In the genomic region with DNA sequence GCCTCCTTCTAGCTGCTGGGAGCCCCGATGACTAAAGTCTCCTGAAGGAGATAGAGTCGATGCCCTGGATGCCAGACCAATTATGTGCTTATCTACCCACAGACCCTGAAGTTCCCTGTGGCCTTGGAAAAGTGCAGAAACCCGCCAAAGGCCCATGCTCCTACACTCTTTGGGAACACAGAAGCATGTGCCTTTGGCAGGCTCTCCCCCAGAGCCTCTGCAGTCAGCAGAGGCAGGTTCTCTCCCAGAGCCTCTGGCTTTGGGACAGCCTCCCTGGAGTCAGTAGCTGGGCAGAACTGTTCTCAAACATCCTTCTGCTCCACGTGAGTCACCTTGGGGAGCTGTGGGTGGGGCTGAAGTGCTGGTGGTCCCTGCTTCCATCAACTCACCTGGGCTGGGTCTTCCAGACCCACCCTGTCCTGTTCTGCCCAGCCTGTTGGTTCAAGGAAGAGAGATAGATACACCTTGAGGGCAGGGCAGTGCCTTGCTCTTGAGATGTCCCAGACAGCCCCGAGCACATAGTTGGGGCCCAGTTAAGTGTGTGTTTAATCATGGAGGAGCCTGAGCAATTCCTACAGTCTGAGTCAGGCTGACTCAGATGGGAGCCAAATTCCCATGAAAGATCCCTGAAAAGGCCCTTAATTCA, we compare ENCODE assay signal across 15 cellular contexts. TPM values are rescaled to one million over a fixed set of nuclear protein-coding genes. Genes with fewer than 3 reads are reported as not detected.
DNase-seq lines count a peak whose midpoint lies in the region; ATAC-seq, FAIRE-seq and TF ChIP-seq lines count a peak whose summit lies in the region.
"Had no signal": no experiment of that assay in that cellular context is flagged by ENCODE, and none has a peak within 500 bp of the region (broad histone marks: within the 10 kb centered on the region; RNA-seq: fewer than 3 reads in every experiment).

No MANE protein-coding gene starts in this region.

- H3K27ac Mint-ChIP-seq in natural killer cell treated with Interleukin-12 subunit alpha and Interleukin-12 subunit beta and Interleukin-15 and Interleukin-18, amount 100 ng/mL, for 72 hours = no peak overlapping the region
- H3K27ac Mint-ChIP-seq: activated naive CD8-positive, alpha-beta T cell treated with anti-CD3 and anti-CD28 coated beads, Interleukin-2, amount 50 U/mL, for 24 hours; mesothelial cell of epicardium; stimulated activated naive CD8-positive, alpha-beta T cell treated with anti-CD3 and anti-CD28 coated beads, Interleukin-15, Interleukin-2, amounts not matched to agents 100 ng/mL and 50 ng/mL, for 24 hours had no signal

- H3K4me3 ChIP-seq in AG10803 (ENCODE audit: low read length) (no peak overlapping the region), PC-3 (ENCODE audit: low read length) (no peak overlapping the region), endothelial cell of umbilical vein (replicated peaks in 1 of 3; ENCODE audit: insufficient read depth in 1 of 3, low read depth in 1 of 3, low read length in 3 of 3) (no peak overlapping the region), muscle layer of duodenum (ENCODE audit: low read depth in 1 of 2, low read length in 2 of 2) (no peak overlapping the region)
- H3K4me3 ChIP-seq: gastroesophageal sphincter had no signal

- H3K4me3 Mint-ChIP-seq in natural killer cell treated with Interleukin-12 subunit alpha and Interleukin-12 subunit beta and Interleukin-15 and Interleukin-18, amount 100 ng/mL, for 72 hours = no peak overlapping the region
- H3K4me3 Mint-ChIP-seq: activated naive CD8-positive, alpha-beta T cell treated with anti-CD3 and anti-CD28 coated beads, Interleukin-2, amount 50 U/mL, for 24 hours; mesothelial cell of epicardium; stimulated activated naive CD8-positive, alpha-beta T cell treated with anti-CD3 and anti-CD28 coated beads, Interleukin-15, Interleukin-2, amounts not matched to agents 100 ng/mL and 50 ng/mL, for 24 hours had no signal

- no peaks in the 10 kb centered on the region for H3F3A ChIP-seq in PC-3 (ENCODE audit: low read length, unreplicated experiment)

- H3K9ac ChIP-seq in PC-3 (ENCODE audit: low read length) = peak overlapping the region; percentile 61
- H3K9ac ChIP-seq in endothelial cell of umbilical vein (replicated peaks; ENCODE audit: extremely low read depth, insufficient read depth, low read length) = no peak overlapping the region

- H3K9me2 ChIP-seq in PC-3 (replicated peaks; ENCODE audit: low read length) = no peaks in the 10 kb centered on the region

- no peaks in the 10 kb centered on the region for H3K27me3 ChIP-seq in PC-3 (ENCODE audit: low read length)
- no peaks in the 10 kb centered on the region for H3K27me3 ChIP-seq in endothelial cell of umbilical vein (ENCODE audit: control insufficient read depth in 2 of 2, insufficient read depth in 2 of 2, low read length in 2 of 2)
- no peaks in the 10 kb centered on the region for H3K27me3 ChIP-seq in muscle layer of duodenum (ENCODE audit: low read depth, low read length)
- H3K27me3 ChIP-seq: gastroesophageal sphincter had no signal

- H3K36me3 Mint-ChIP-seq in natural killer cell treated with Interleukin-12 subunit alpha and Interleukin-12 subunit beta and Interleukin-15 and Interleukin-18, amount 100 ng/mL, for 72 hours = no peaks in the 10 kb centered on the region
- H3K36me3 Mint-ChIP-seq: mesothelial cell of epicardium had no signal

- POLR2A ChIA-PET in PC-3 (lab: Charles Lee; ENCODE audit: unreplicated experiment) (interaction anchor here (0.7 to 1.1 kb wide), 3 partner anchors 10 to 26 kb away, joined by 3 to 4 read pairs (median 3); a partner anchor contains a TSS), endothelial cell of umbilical vein (lab: Charles Lee) (no interaction called here)

- no peak for TF ChIP-seq CTCF in AG10803 (conservative IDR thresholded peaks at IDR 0.05; ENCODE audit: low read length)
- no peak for TF ChIP-seq CTCF in PC-3 (conservative IDR thresholded peaks at IDR 0.05; ENCODE audit: low read depth, low read length)
- no peak for TF ChIP-seq CTCF in endothelial cell of umbilical vein (IDR thresholded peaks at IDR 0.05; ENCODE audit: extremely low read depth in 1 of 2, insufficient read depth in 1 of 2, low read depth in 1 of 2, low read length in 2 of 2)

- peaks cover 18% of the 10 kb centered on the region for H3K79me2 ChIP-seq in PC-3 (ENCODE audit: low read length)
- H3K79me2 ChIP-seq in endothelial cell of umbilical vein (ENCODE audit: control insufficient read depth, insufficient read depth, low read length) = no peaks in the 10 kb centered on the region

- CTCF ChIA-PET in PC-3 (lab: Charles Lee) (interaction anchor here (1.0 to 2.0 kb wide), 5 partner anchors 18 to 58 kb away, joined by 5 to 10 read pairs (median 6); no protein-coding TSS in a partner anchor), endothelial cell of umbilical vein (lab: Charles Lee) (interaction anchor here (1.1 to 5.2 kb wide), 4 partner anchors 13 to 26 kb away, joined by 3 to 64 read pairs (median 8); no protein-coding TSS in a partner anchor)

- H3K27ac ChIP-seq in PC-3 (ENCODE audit: low read length) = peak overlapping the region; percentile 92
- no peak overlapping the region for H3K27ac ChIP-seq in endothelial cell of umbilical vein (ENCODE audit: insufficient read depth, low read depth, low read length)
- H3K27ac ChIP-seq in muscle layer of duodenum (ENCODE audit: low read length) = peak overlapping the region; percentile 47
- H3K27ac ChIP-seq: gastroesophageal sphincter had no signal

- TF ChIP-seq POLR2A in endothelial cell of umbilical vein (IDR thresholded peaks at IDR 0.05; ENCODE audit: low read depth, low read length) (no peak), erythroblast (IDR thresholded peaks at IDR 0.05; ENCODE audit: low read length) (no peak)

- H4K20me1 ChIP-seq in PC-3 (ENCODE audit: low read length) (no peaks in the 10 kb centered on the region), endothelial cell of umbilical vein (replicated peaks; ENCODE audit: control insufficient read depth, extremely low read depth, insufficient read depth, low read length) (no peaks in the 10 kb centered on the region)

- H3K4me2 ChIP-seq in PC-3 (ENCODE audit: low read length) (peak overlapping the region; percentile 38), endothelial cell of umbilical vein (ENCODE audit: insufficient read depth, low read length) (no peak overlapping the region)

- dilution Hi-C loops in endothelial cell of umbilical vein (cut with MboI; ENCODE audit: extremely low pct_ligation_motif_present, low sequenced_read_pairs) = no loop called here

- peaks cover 0 to 3% of the 10 kb centered on the region in 2 donors for H3K27me3 Mint-ChIP-seq in natural killer cell treated with Interleukin-12 subunit alpha and Interleukin-12 subunit beta and Interleukin-15 and Interleukin-18, amount 100 ng/mL, for 72 hours
- H3K27me3 Mint-ChIP-seq: activated naive CD8-positive, alpha-beta T cell treated with anti-CD3 and anti-CD28 coated beads, Interleukin-2, amount 50 U/mL, for 24 hours; stimulated activated naive CD8-positive, alpha-beta T cell treated with anti-CD3 and anti-CD28 coated beads, Interleukin-15, Interleukin-2, amounts not matched to agents 100 ng/mL and 50 ng/mL, for 24 hours had no signal

- no peaks in the 10 kb centered on the region for H3K9me1 ChIP-seq in endothelial cell of umbilical vein (replicated peaks; ENCODE audit: control insufficient read depth, extremely low read depth, insufficient read depth, low read length)

- intact Hi-C loops in PC-3 (cut with micrococcal nuclease) (no loop called here), endothelial cell of umbilical vein (cut with micrococcal nuclease) (no loop called here)

- no peaks in the 10 kb centered on the region; the same call in 1 of the 2 replicates for H3K36me3 ChIP-seq in PC-3 (ENCODE audit: low read depth, low read length)
- no peaks in the 10 kb centered on the region for H3K36me3 ChIP-seq in endothelial cell of umbilical vein (ENCODE audit: control insufficient read depth in 2 of 2, extremely low read depth in 1 of 2, insufficient read depth in 2 of 2, low read length in 2 of 2)
- H3K36me3 ChIP-seq in muscle layer of duodenum (ENCODE audit: control insufficient read depth in 1 of 2, insufficient read depth in 2 of 2, low read length in 2 of 2) = no peaks in the 10 kb centered on the region

- peak; percentile 59 for ATAC-seq in PC-3
- no peak for ATAC-seq in natural killer cell treated with Interleukin-12 subunit alpha and Interleukin-12 subunit beta and Interleukin-15 and Interleukin-18, amount 100 ng/mL, for 72 hours
- ATAC-seq: activated naive CD8-positive, alpha-beta T cell treated with anti-CD3 and anti-CD28 coated beads, Interleukin-2, amount 50 U/mL, for 24 hours; gastroesophageal sphincter had no signal

- peaks cover 49% of the 10 kb centered on the region for H3K4me1 ChIP-seq in PC-3 (ENCODE audit: insufficient read depth, low read length)
- peaks cover 6% of the 10 kb centered on the region for H3K4me1 ChIP-seq in endothelial cell of umbilical vein (ENCODE audit: control insufficient read depth, extremely low read depth, insufficient read depth, low read length)
- H3K4me1 ChIP-seq in muscle layer of duodenum (ENCODE audit: control insufficient read depth in 1 of 2, insufficient read depth in 2 of 2, low read length in 2 of 2) = peaks cover 23 to 26% of the 10 kb centered on the region in 2 donors

- H3K9me3 ChIP-seq in PC-3 (ENCODE audit: low read length) (no peaks in the 10 kb centered on the region), endothelial cell of umbilical vein (replicated peaks; ENCODE audit: control insufficient read depth, insufficient read depth, low read length) (no peaks in the 10 kb centered on the region), muscle layer of duodenum (ENCODE audit: control insufficient read depth in 1 of 2, low read length in 2 of 2) (no peaks in the 10 kb centered on the region)
- H3K9me3 ChIP-seq: gastroesophageal sphincter had no signal

- peak; percentile 78 for DNase-seq in AG10803 (ENCODE audit: low read depth)
- peak; percentile 98 for DNase-seq in PC-3
- DNase-seq in endothelial cell of umbilical vein (ENCODE audit: low read depth, low spot score) = no peak
- no peak for DNase-seq in erythroblast (lab: John Stamatoyannopoulos, UW)
- no peak for DNase-seq in NCI-H524 treated with DMSO at 0.1 percent for 48 hours (lab: John Stamatoyannopoulos, UW)
- DNase-seq in natural killer cell treated with Interleukin-12 subunit alpha and Interleukin-12 subunit beta and Interleukin-15 and Interleukin-18, amount 100 ng/mL, for 72 hours (ENCODE audit: low spot score) = no peak
- no peak for DNase-seq in NCI-H82 treated with DMSO at 0.1 percent for 48 hours (lab: John Stamatoyannopoulos, UW; ENCODE audit: unreplicated experiment)
- DNase-seq: activated naive CD8-positive, alpha-beta T cell treated with anti-CD3 and anti-CD28 coated beads, Interleukin-2, amount 50 U/mL, for 24 hours; Kasumi-1; NCI-H526 treated with DMSO at 0.1 percent for 48 hours; stimulated activated CD4-positive, alpha-beta T cell treated with anti-CD3 and anti-CD28 coated beads, Interleukin-15, amount 100 ng/mL, for 24 hours had no signal

- H3K4me1 Mint-ChIP-seq in natural killer cell treated with Interleukin-12 subunit alpha and Interleukin-12 subunit beta and Interleukin-15 and Interleukin-18, amount 100 ng/mL, for 72 hours (ENCODE audit: low read depth in 2 of 2) = peaks cover 12 to 17% of the 10 kb centered on the region in 2 donors

- H3K9me3 Mint-ChIP-seq in natural killer cell treated with Interleukin-12 subunit alpha and Interleukin-12 subunit beta and Interleukin-15 and Interleukin-18, amount 100 ng/mL, for 72 hours = no peaks in the 10 kb centered on the region
- H3K9me3 Mint-ChIP-seq: activated naive CD8-positive, alpha-beta T cell treated with anti-CD3 and anti-CD28 coated beads, Interleukin-2, amount 50 U/mL, for 24 hours; mesothelial cell of epicardium; stimulated activated naive CD8-positive, alpha-beta T cell treated with anti-CD3 and anti-CD28 coated beads, Interleukin-15, Interleukin-2, amounts not matched to agents 100 ng/mL and 50 ng/mL, for 24 hours had no signal

- BruUV-seq in PC-3 (replicated peaks; lab: Mats Ljungman, UMichigan) = TSS peak; percentile 69
- BruUV-seq in endothelial cell of umbilical vein (replicated peaks; lab: Mats Ljungman, UMichigan) = no TSS peak

- FAIRE-seq in endothelial cell of umbilical vein (lab: Jason Lieb, UNC) = no peak

- H2AFZ ChIP-seq in PC-3 (ENCODE audit: low read length) (peak overlapping the region; percentile 41), endothelial cell of umbilical vein (ENCODE audit: low read depth, low read length) (peak overlapping the region; percentile 69)

RNA-seq across cellular contexts. Expression of a gene that starts 3.2 kb away (rescaled TPM):
- total RNA-seq in PC-3 (2014; rRNA removed) = 193 and 209 TPM in 2 replicates
- total RNA-seq in endothelial cell of umbilical vein = 109 and 122 TPM in 2 replicates
- 128 and 139 TPM in 2 replicates for polyA plus RNA-seq in endothelial cell of umbilical vein
- 74.8 and 79.0 TPM in 2 replicates for polyA plus RNA-seq in endothelial cell of umbilical vein (2011; cell fraction: cytosol; rRNA removed)
- 1,121 and 1,379 TPM in 2 replicates for polyA plus RNA-seq in endothelial cell of umbilical vein (2011; cell fraction: nucleus; rRNA removed)
- polyA plus RNA-seq in endothelial cell of umbilical vein (2012) = 88.3 and 108 TPM in 2 replicates
- polyA minus RNA-seq in endothelial cell of umbilical vein = 156 and 174 TPM in 2 replicates
- 29.1 TPM for polyA minus RNA-seq in endothelial cell of umbilical vein (2011; cell fraction: cytosol; rRNA and poly(A)+ RNA removed)
- 114 and 116 TPM in 2 replicates for polyA minus RNA-seq in endothelial cell of umbilical vein (2011; cell fraction: nucleus; rRNA and poly(A)+ RNA removed)
- total RNA-seq in natural killer cell treated with Interleukin-12 subunit alpha and Interleukin-12 subunit beta and Interleukin-15 and Interleukin-18, amount 100 ng/mL, for 72 hours = 100 to 1,000 TPM; 150 to 278 TPM

RNA-seq across cellular contexts. Expression of a gene that starts 10.0 kb away (rescaled TPM):
- total RNA-seq in PC-3 (2014; rRNA removed) (3.8 and 6.0 TPM in 2 replicates), endothelial cell of umbilical vein (not detected in 2 replicates)
- polyA plus RNA-seq in endothelial cell of umbilical vein = not detected in 2 replicates
- not detected in 2 replicates for polyA plus RNA-seq in endothelial cell of umbilical vein (2011; cell fraction: cytosol; rRNA removed)
- not detected in 2 replicates for polyA plus RNA-seq in endothelial cell of umbilical vein (2011; cell fraction: nucleus; rRNA removed)
- 0.11 and 0.18 TPM in 2 replicates for polyA plus RNA-seq in endothelial cell of umbilical vein (2012)
- polyA minus RNA-seq in endothelial cell of umbilical vein = not detected in 2 replicates
- not detected for polyA minus RNA-seq in endothelial cell of umbilical vein (2011; cell fraction: cytosol; rRNA and poly(A)+ RNA removed)
- not detected in 2 replicates for polyA minus RNA-seq in endothelial cell of umbilical vein (2011; cell fraction: nucleus; rRNA and poly(A)+ RNA removed)
- not detected for total RNA-seq in natural killer cell treated with Interleukin-12 subunit alpha and Interleukin-12 subunit beta and Interleukin-15 and Interleukin-18, amount 100 ng/mL, for 72 hours

RNA-seq across cellular contexts. Expression of a gene that starts 26.4 kb away (rescaled TPM):
- total RNA-seq in PC-3 (2014; rRNA removed) (49.8 and 57.5 TPM in 2 replicates), endothelial cell of umbilical vein (20.6 and 22.0 TPM in 2 replicates)
- polyA plus RNA-seq in endothelial cell of umbilical vein = 19.7 and 22.1 TPM in 2 replicates
- polyA plus RNA-seq in endothelial cell of umbilical vein (2011; cell fraction: cytosol; rRNA removed) = 16.9 and 17.2 TPM in 2 replicates
- 10.0 and 11.7 TPM in 2 replicates for polyA plus RNA-seq in endothelial cell of umbilical vein (2011; cell fraction: nucleus; rRNA removed)
- 15.2 and 18.0 TPM in 2 replicates for polyA plus RNA-seq in endothelial cell of umbilical vein (2012)
- polyA minus RNA-seq in endothelial cell of umbilical vein = 27.0 and 29.8 TPM in 2 replicates
- polyA minus RNA-seq in endothelial cell of umbilical vein (2011; cell fraction: cytosol; rRNA and poly(A)+ RNA removed) = 23.4 TPM
- 5.3 and 8.8 TPM in 2 replicates for polyA minus RNA-seq in endothelial cell of umbilical vein (2011; cell fraction: nucleus; rRNA and poly(A)+ RNA removed)
- 10 to 100 TPM; 21.5 to 39.9 TPM for total RNA-seq in natural killer cell treated with Interleukin-12 subunit alpha and Interleukin-12 subunit beta and Interleukin-15 and Interleukin-18, amount 100 ng/mL, for 72 hours

Comparison
In these comparisons a context has a peak if more than half of its experiments do, and no peak if none do; other contexts are left out.
1. DNase-seq: peak in AG10803 (single experiment) and PC-3 (single experiment); none in endothelial cell of umbilical vein (single experiment), erythroblast (0 of 2), NCI-H524 treated with DMSO at 0.1 percent for 48 hours (single experiment), natural killer cell treated with Interleukin-12 subunit alpha and Interleukin-12 subunit beta and Interleukin-15 and Interleukin-18, amount 100 ng/mL, for 72 hours (single experiment) and NCI-H82 treated with DMSO at 0.1 percent for 48 hours (single experiment).